11 cellular contexts compared by ENCODE assay signal in the genomic region with DNA sequence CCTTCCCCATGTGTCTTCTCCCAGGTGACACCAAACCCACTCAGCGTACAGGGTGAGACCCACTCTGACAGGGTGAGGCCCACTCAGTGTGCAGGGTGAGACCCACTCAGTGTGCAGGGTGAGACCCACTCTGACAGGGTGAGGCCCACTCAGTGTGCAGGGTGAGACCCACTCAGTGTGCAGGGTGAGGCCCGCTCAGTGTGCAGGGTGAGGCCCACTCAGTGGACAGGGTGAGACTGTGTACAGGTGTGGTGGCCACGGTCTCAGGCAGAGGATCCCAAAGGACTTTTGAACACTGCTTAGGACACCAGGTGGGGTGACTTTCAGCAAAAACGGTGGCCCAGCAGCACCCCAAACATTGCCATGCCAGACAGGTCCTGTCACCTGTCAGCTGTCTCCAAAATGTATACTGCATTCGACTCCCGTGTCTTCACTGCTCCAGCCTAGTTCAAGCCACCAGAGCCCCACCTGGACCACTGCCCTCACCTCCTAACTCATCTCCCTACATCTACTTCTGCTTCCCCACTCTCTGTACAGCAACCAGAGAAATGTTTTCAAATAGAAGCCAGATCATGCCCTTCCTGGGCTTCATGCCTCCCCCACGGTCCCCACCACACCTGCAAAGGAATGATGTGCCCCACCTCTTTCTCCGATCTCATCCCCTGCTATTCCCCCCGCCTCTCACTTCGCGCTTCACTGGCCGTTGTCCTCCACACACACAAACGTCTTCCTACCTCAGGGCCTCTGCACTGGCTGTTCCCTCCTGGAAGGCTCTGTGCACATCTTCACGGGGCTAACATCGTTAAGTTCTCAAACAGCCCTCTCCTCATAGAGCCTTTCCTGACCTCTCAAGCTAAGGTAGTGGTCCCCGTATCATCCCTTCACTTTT. TPM values are rescaled to one million over a fixed set of nuclear protein-coding genes. Genes with fewer than 3 reads are reported as not detected.
DNase-seq lines count a peak whose midpoint lies in the region; ATAC-seq and TF ChIP-seq lines count a peak whose summit lies in the region.
"Had no signal": no experiment of that assay in that cellular context is flagged by ENCODE, and none has a peak within 500 bp of the region (broad histone marks: within the 10 kb centered on the region; RNA-seq: fewer than 3 reads in every experiment).

No MANE protein-coding gene starts in this region.

- peak overlapping the region; percentile 65 for H3K9ac ChIP-seq in mucosa of stomach (ENCODE audit: low read length)

- H3K4me3 ChIP-seq in mucosa of stomach (ENCODE audit: low read length) (peak overlapping the region; percentile 18), thyroid gland (replicated peaks in 1 of 3) (no peak overlapping the region)

- H3K36me3 ChIP-seq in mucosa of stomach (ENCODE audit: control insufficient read depth, insufficient read depth, low read length) (no peaks in the 10 kb centered on the region), thyroid gland (no peaks in the 10 kb centered on the region)

- TF ChIP-seq POLR2A in thyroid gland (IDR thresholded peaks at IDR 0.05) = no peak

- no peak for TF ChIP-seq CTCF in thyroid gland (IDR thresholded peaks at IDR 0.05)

- H3K4me1 Mint-ChIP-seq in activated naive CD4-positive, alpha-beta T cell treated with anti-CD3 and anti-CD28 coated beads, Interleukin-2, amount 50 U/mL, for 24 hours = no peaks in the 10 kb centered on the region
- H3K4me1 Mint-ChIP-seq in central memory CD8-positive, alpha-beta T cell = peaks cover 5% of the 10 kb centered on the region
- H3K4me1 Mint-ChIP-seq: activated naive CD4-positive, alpha-beta T cell treated with anti-CD3 and anti-CD28 coated beads, Interleukin-2, amount 10 ng/mL, durations not matched to agents 7 days and 5 days; natural killer cell had no signal

- no peaks in the 10 kb centered on the region for H3K36me3 Mint-ChIP-seq in activated naive CD4-positive, alpha-beta T cell treated with anti-CD3 and anti-CD28 coated beads, Interleukin-2, amount 50 U/mL, for 24 hours
- H3K36me3 Mint-ChIP-seq in central memory CD8-positive, alpha-beta T cell (ENCODE audit: insufficient read depth) = no peaks in the 10 kb centered on the region
- H3K36me3 Mint-ChIP-seq: activated naive CD4-positive, alpha-beta T cell treated with anti-CD3 and anti-CD28 coated beads, Interleukin-2, amount 10 ng/mL, durations not matched to agents 7 days and 5 days; natural killer cell had no signal

- peak overlapping the region; percentile 23 for H3K27ac Mint-ChIP-seq in activated naive CD4-positive, alpha-beta T cell treated with anti-CD3 and anti-CD28 coated beads, Interleukin-2, amount 50 U/mL, for 24 hours
- peak overlapping the region; percentile 78 for H3K27ac Mint-ChIP-seq in central memory CD8-positive, alpha-beta T cell (ENCODE audit: low read depth)
- H3K27ac Mint-ChIP-seq: activated naive CD4-positive, alpha-beta T cell treated with anti-CD3 and anti-CD28 coated beads, Interleukin-2, amount 10 ng/mL, durations not matched to agents 7 days and 5 days; natural killer cell had no signal

- no peaks in the 10 kb centered on the region for H3K27me3 Mint-ChIP-seq in activated naive CD4-positive, alpha-beta T cell treated with anti-CD3 and anti-CD28 coated beads, Interleukin-2, amount 50 U/mL, for 24 hours
- H3K27me3 Mint-ChIP-seq in central memory CD8-positive, alpha-beta T cell = no peaks in the 10 kb centered on the region

- intact Hi-C loops in thyroid gland (cut with DNase I) = no loop called here

- no peak for ATAC-seq in central memory CD8-positive, alpha-beta T cell (replicated peaks; ENCODE audit: extremely low read depth, poor library complexity, severe bottlenecking)
- ATAC-seq in GM21367 (IDR thresholded peaks at IDR 0.05; ENCODE audit: unreplicated experiment) = no peak
- no peak for ATAC-seq in HG02970 (IDR thresholded peaks at IDR 0.05; ENCODE audit: low FRiP score, unreplicated experiment)

- 49 to 56% methylated on average over 16 of the region's 16 CpGs for WGBS in thyroid gland, 2 donors

- H3K4me1 ChIP-seq in mucosa of stomach (ENCODE audit: control insufficient read depth, insufficient read depth, low read length) = peaks cover 54% of the 10 kb centered on the region
- peaks cover 35 to 64% of the 10 kb centered on the region in 2 donors for H3K4me1 ChIP-seq in thyroid gland

- DNase-seq in activated naive CD4-positive, alpha-beta T cell treated with anti-CD3 and anti-CD28 coated beads, Interleukin-2, amount 50 U/mL, for 16 hours = no peak
- no peak for DNase-seq in central memory CD8-positive, alpha-beta T cell (ENCODE audit: low spot score in 2 of 2)
- DNase-seq in thyroid gland (peak in 1 of 2 donors; percentile 38), NCI-H2171 (lab: John Stamatoyannopoulos, UW) (no peak)
- DNase-seq: activated naive CD4-positive, alpha-beta T cell treated with anti-CD3 and anti-CD28 coated beads, Interleukin-2, amount 10 ng/mL, durations not matched to agents 7 days and 5 days; Kasumi-1; natural killer cell had no signal

- H3K9me3 ChIP-seq in mucosa of stomach (ENCODE audit: control insufficient read depth, low read length) (no peaks in the 10 kb centered on the region), thyroid gland (no peaks in the 10 kb centered on the region)

- peak overlapping the region; percentile 78 to 85 (median 84) for H3K27ac ChIP-seq in thyroid gland

- H3K9me3 Mint-ChIP-seq in activated naive CD4-positive, alpha-beta T cell treated with anti-CD3 and anti-CD28 coated beads, Interleukin-2, amount 50 U/mL, for 24 hours = no peaks in the 10 kb centered on the region
- no peaks in the 10 kb centered on the region for H3K9me3 Mint-ChIP-seq in central memory CD8-positive, alpha-beta T cell
- H3K9me3 Mint-ChIP-seq: activated naive CD4-positive, alpha-beta T cell treated with anti-CD3 and anti-CD28 coated beads, Interleukin-2, amount 10 ng/mL, durations not matched to agents 7 days and 5 days; natural killer cell had no signal

- H3K27me3 ChIP-seq in mucosa of stomach (ENCODE audit: control insufficient read depth, insufficient read depth, low read length) (no peaks in the 10 kb centered on the region), thyroid gland (no peaks in the 10 kb centered on the region)

- no peak overlapping the region for H3K4me3 Mint-ChIP-seq in activated naive CD4-positive, alpha-beta T cell treated with anti-CD3 and anti-CD28 coated beads, Interleukin-2, amount 50 U/mL, for 24 hours
- H3K4me3 Mint-ChIP-seq in central memory CD8-positive, alpha-beta T cell = no peak overlapping the region
- H3K4me3 Mint-ChIP-seq: activated naive CD4-positive, alpha-beta T cell treated with anti-CD3 and anti-CD28 coated beads, Interleukin-2, amount 10 ng/mL, durations not matched to agents 7 days and 5 days; natural killer cell had no signal

RNA-seq across cellular contexts. Expression of gene ACBD3, which starts 52.1 kb away (rescaled TPM):
- 10 to 100 TPM; 56.4 to 74.2 (median 66.0) TPM for total RNA-seq in thyroid gland
